23 cellular contexts compared by ENCODE assay signal in genomic region chr21:15195768-15196167, GRCh38.
DNase-seq lines count a peak whose midpoint lies in the region; ATAC-seq, FAIRE-seq and TF ChIP-seq lines count a peak whose summit lies in the region.
"Had no signal": no experiment of that assay in that cellular context is flagged by ENCODE, and none has a peak within 500 bp of the region (broad histone marks: within the 10 kb centered on the region; RNA-seq: fewer than 3 reads in every experiment).

No MANE protein-coding gene starts in this region.

- H3K27me3 ChIP-seq in Caco-2 (replicated peaks; ENCODE audit: control insufficient read depth, insufficient read depth, low read length) = no peaks in the 10 kb centered on the region
- H3K27me3 ChIP-seq in liver (ENCODE audit: control insufficient read depth in 4 of 4, insufficient read depth in 4 of 4, low read length in 3 of 4) = no peaks in the 10 kb centered on the region
- no peaks in the 10 kb centered on the region for H3K27me3 ChIP-seq in small intestine (ENCODE audit: control insufficient read depth in 2 of 2, insufficient read depth in 2 of 2, low read length in 2 of 2)
- H3K27me3 ChIP-seq in suprapubic skin = no peaks in the 10 kb centered on the region
- H3K27me3 ChIP-seq in stomach = no peaks in the 10 kb centered on the region

- no peaks in the 10 kb centered on the region for H3K9me3 ChIP-seq in Caco-2
- no peaks in the 10 kb centered on the region for H3K9me3 ChIP-seq in liver (ENCODE audit: control insufficient read depth in 4 of 4, low read length in 3 of 4)
- no peaks in the 10 kb centered on the region for H3K9me3 ChIP-seq in small intestine (ENCODE audit: control insufficient read depth, low read depth)
- H3K9me3 ChIP-seq in suprapubic skin = no peaks in the 10 kb centered on the region
- H3K9me3 ChIP-seq in stomach = no peaks in the 10 kb centered on the region
- H3K9me3 ChIP-seq: A549 had no signal

- TF ChIP-seq EP300 in suprapubic skin (IDR thresholded peaks at IDR 0.05) (no peak), stomach (IDR thresholded peaks at IDR 0.05) (no peak)

- H3K4me3 ChIP-seq in Caco-2 (ENCODE audit: low read depth, low read length) (no peak overlapping the region), liver (ENCODE audit: low read depth in 1 of 3, low read length in 3 of 3) (no peak overlapping the region), small intestine (ENCODE audit: low read depth in 1 of 2, low read length in 2 of 2) (no peak overlapping the region), suprapubic skin (no peak overlapping the region), stomach (no peak overlapping the region)
- H3K4me3 ChIP-seq: A549, GM12878, GM23338 had no signal

- H3K27ac ChIP-seq in liver (ENCODE audit: low read depth in 1 of 2, low read length in 2 of 2) = no peak overlapping the region
- no peak overlapping the region for H3K27ac ChIP-seq in small intestine (ENCODE audit: low read depth in 1 of 2, low read length in 1 of 2)
- H3K27ac ChIP-seq in suprapubic skin = no peak overlapping the region
- H3K27ac ChIP-seq in stomach = no peak overlapping the region
- H3K27ac ChIP-seq: 22Rv1, A549 had no signal

- TF ChIP-seq CTCF in Caco-2 (IDR thresholded peaks at IDR 0.05; ENCODE audit: insufficient read depth in 1 of 2, low read depth in 1 of 2, low read length in 1 of 2, severe bottlenecking in 1 of 2, unreplicated experiment in 1 of 2) = no peak
- no peak for TF ChIP-seq CTCF in liver (IDR thresholded peaks at IDR 0.05; ENCODE audit: low read depth, low read length, missing input control)
- no peak for TF ChIP-seq CTCF in suprapubic skin (IDR thresholded peaks at IDR 0.05)
- TF ChIP-seq CTCF in stomach (IDR thresholded peaks at IDR 0.05) = no peak

- TF ChIP-seq RAD21 in liver (IDR thresholded peaks at IDR 0.05) = peak; percentile 50 to 68

- peaks cover 19% of the 10 kb centered on the region for H3K4me1 Mint-ChIP-seq in Caco-2 (ENCODE audit: low read depth, unreplicated experiment)
- H3K4me1 Mint-ChIP-seq: CD4-positive, alpha-beta memory T cell had no signal

- peak; percentile 42 to 58 for DNase-seq in Caco-2
- no peak for DNase-seq in left colon
- DNase-seq in small intestine = peak; percentile 97
- DNase-seq in medulla oblongata (ENCODE audit: extremely low spot score) = no peak
- no peak for DNase-seq in suprapubic skin (ENCODE audit: low spot score in 2 of 2)
- no peak for DNase-seq in stomach
- DNase-seq: AML-193; Calu3; CD4-positive, alpha-beta memory T cell; DMS53; DND-41; EL; HCEC 1CT; IMR-90; KBM-7 had no signal

- no peak overlapping the region for H3K4me3 Mint-ChIP-seq in Caco-2 (ENCODE audit: unreplicated experiment)
- H3K4me3 Mint-ChIP-seq: CD14-positive monocyte; CD4-positive, alpha-beta memory T cell; GM23338 had no signal

- H3K27ac Mint-ChIP-seq in Caco-2 (ENCODE audit: unreplicated experiment) = no peak overlapping the region
- H3K27ac Mint-ChIP-seq: CD14-positive monocyte; CD4-positive, alpha-beta memory T cell; GM23338 had no signal

- no peaks in the 10 kb centered on the region for H3K27me3 Mint-ChIP-seq in Caco-2 (ENCODE audit: insufficient read depth, unreplicated experiment)

- BruUV-seq in Caco-2 (replicated peaks; lab: Mats Ljungman, UMichigan) = no TSS peak

- no peak for FAIRE-seq in small intestine (lab: Jason Lieb, UNC)
- FAIRE-seq: A549, GM12878, GM19239, H54 had no signal

- 26% methylated on average over 1 of the region's 1 CpG for WGBS in liver
- WGBS in small intestine, 3 donors = 11 to 57% (median 57%) methylated on average over 1 of the region's 1 CpG
- whole genome bisulfite sequencing in suprapubic skin = 92% methylated on average over 1 of the region's 1 CpG
- WGBS in stomach, 5 donors = 25 to 68% (median 36%) methylated on average over 1 of the region's 1 CpG

- H3K4me1 ChIP-seq in Caco-2 (peaks cover 16% of the 10 kb centered on the region), liver (ENCODE audit: control insufficient read depth in 4 of 4, insufficient read depth in 4 of 4, low read length in 3 of 4) (peaks cover 3 to 13% (median 7%) of the 10 kb centered on the region in 4 donors), small intestine (ENCODE audit: control insufficient read depth in 2 of 2, insufficient read depth in 1 of 2, low read depth in 1 of 2, low read length in 1 of 2) (peaks cover 4 to 5% of the 10 kb centered on the region in 2 donors), suprapubic skin (no peaks in the 10 kb centered on the region), stomach (no peaks in the 10 kb centered on the region)

- CTCF ChIA-PET in Caco-2 (lab: Charles Lee) = no interaction called here

- H3K9me3 Mint-ChIP-seq in Caco-2 (ENCODE audit: unreplicated experiment) = no peaks in the 10 kb centered on the region
- H3K9me3 Mint-ChIP-seq: CD4-positive, alpha-beta memory T cell; GM23338 had no signal

- no peak for TF ChIP-seq POLR2A in suprapubic skin (IDR thresholded peaks at IDR 0.05)
- TF ChIP-seq POLR2A in stomach (IDR thresholded peaks at IDR 0.05) = no peak

- intact Hi-C loops in Caco-2 (cut with micrococcal nuclease; ENCODE audit: unreplicated experiment) = loop anchor here (5.0 kb wide), 1 partner anchor 53 kb away; no protein-coding TSS in a partner anchor
- intact Hi-C loops in left colon (cut with DNase I, micrococcal nuclease) = no loop called here
- intact Hi-C loops in stomach (cut with DNase I; ENCODE audit: low total_unique reads) = no loop called here

- H3K9ac ChIP-seq in liver (ENCODE audit: low read depth in 1 of 2, low read length in 2 of 2) = no peak overlapping the region

- ATAC-seq in left colon = peak; percentile 88
- ATAC-seq: A549, GM12878, GM23338 had no signal

- POLR2A ChIA-PET in Caco-2 (lab: Charles Lee) = no interaction called here

- H3K36me3 ChIP-seq in Caco-2 (ENCODE audit: control insufficient read depth, insufficient read depth, low read length) (no peaks in the 10 kb centered on the region), liver (ENCODE audit: control insufficient read depth in 4 of 4, insufficient read depth in 3 of 4, low read depth in 1 of 4, low read length in 3 of 4) (no peaks in the 10 kb centered on the region), small intestine (ENCODE audit: control insufficient read depth in 2 of 2, insufficient read depth in 2 of 2, low read length in 2 of 2) (no peaks in the 10 kb centered on the region), suprapubic skin (no peaks in the 10 kb centered on the region), stomach (no peaks in the 10 kb centered on the region)

- no peaks in the 10 kb centered on the region for H3K36me3 Mint-ChIP-seq in Caco-2 (ENCODE audit: insufficient read depth, unreplicated experiment)
- H3K36me3 Mint-ChIP-seq: CD14-positive monocyte; CD4-positive, alpha-beta memory T cell had no signal

TF ChIP-seq in liver, 16 proteins besides CTCF, POLR2A, EP300 and RAD21 (continues in another document):
- TF ChIP-seq EGR1 (IDR thresholded peaks at IDR 0.05; ENCODE audit: low read depth in 2 of 2) = no peak
- peak; percentile 39 for TF ChIP-seq YY1 (IDR thresholded peaks at IDR 0.05)
- TF ChIP-seq HNF4A (conservative IDR thresholded peaks at IDR 0.05) = peak; percentile 99
- TF ChIP-seq JUND (IDR thresholded peaks at IDR 0.05) = peak; percentile 33 to 48
- peak; percentile 86 for TF ChIP-seq SP1 (IDR thresholded peaks at IDR 0.05)
- peak; percentile 53 for TF ChIP-seq MAX (IDR thresholded peaks at IDR 0.05)
- no peak for TF ChIP-seq ATF3 (IDR thresholded peaks at IDR 0.05)
- peak; percentile 78 for TF ChIP-seq NR2F2 (IDR thresholded peaks at IDR 0.05)
- TF ChIP-seq FOXA1 (IDR thresholded peaks at IDR 0.05) = no peak
- peak; percentile 90 for TF ChIP-seq HNF4G (IDR thresholded peaks at IDR 0.05)
- no peak for TF ChIP-seq TAF1 (conservative IDR thresholded peaks at IDR 0.05)
- TF ChIP-seq REST (IDR thresholded peaks at IDR 0.05) = no peak
- TF ChIP-seq FOXA2 (IDR thresholded peaks at IDR 0.05) = peak; percentile 67

Comparison
In these comparisons a context has a peak if more than half of its experiments do, and no peak if none do; other contexts are left out.
1. DNase-seq: peak in Caco-2 (2 of 2) and small intestine (single experiment); none in left colon (0 of 2), medulla oblongata (single experiment), suprapubic skin (0 of 2) and stomach (single experiment).